ENCODE assay signal across 16 cellular contexts in the genomic region with DNA sequence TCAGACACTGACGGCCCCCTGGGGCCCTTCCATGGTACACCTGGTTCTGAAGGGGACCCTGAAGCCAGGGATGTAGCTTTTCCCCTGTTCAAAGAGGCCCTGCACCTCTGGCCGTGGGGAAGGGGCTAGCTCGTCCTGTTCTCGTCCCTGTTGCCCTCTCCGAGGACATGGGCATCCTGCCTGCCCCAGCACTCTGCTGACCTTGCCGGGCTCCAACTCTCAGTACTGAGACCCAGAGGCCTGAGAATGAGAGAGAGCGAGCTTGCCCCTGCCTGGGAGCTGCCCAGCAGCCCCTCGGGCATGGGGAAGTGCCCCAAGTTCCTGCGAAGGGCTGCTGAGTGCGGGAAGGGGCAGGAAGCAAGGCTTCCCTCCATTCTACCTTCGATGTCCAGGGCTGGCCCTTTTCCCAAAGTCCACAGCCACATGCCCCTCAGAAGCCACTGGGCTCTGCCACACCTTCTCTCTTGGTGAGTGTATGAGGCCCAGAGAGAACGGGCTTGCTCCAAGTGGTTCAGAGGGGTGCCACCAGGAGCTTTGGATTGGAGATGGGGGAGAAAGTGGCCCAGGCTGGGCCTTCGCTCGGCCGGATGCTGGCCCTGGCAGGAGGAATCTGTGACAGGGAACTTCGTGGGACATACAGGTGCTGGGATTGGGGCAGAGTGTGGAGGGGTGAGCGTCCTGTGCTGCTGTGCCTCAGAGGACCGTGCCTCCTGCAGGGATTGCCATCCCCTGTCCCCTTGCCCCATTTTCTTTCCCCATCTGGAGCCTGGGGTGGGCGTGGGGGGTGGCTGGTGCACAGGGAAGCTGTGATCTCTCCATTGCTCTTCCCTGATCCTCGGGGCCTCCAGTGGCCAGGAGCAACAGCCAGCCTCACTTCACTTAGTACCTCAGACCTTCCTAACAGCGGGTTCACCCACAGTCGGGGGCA. TPM values are rescaled to one million over a fixed set of nuclear protein-coding genes. Genes with fewer than 3 reads are reported as not detected.
DNase-seq lines count a peak whose midpoint lies in the region; ATAC-seq, FAIRE-seq and TF ChIP-seq lines count a peak whose summit lies in the region.
"Had no signal": no experiment of that assay in that cellular context is flagged by ENCODE, and none has a peak within 500 bp of the region (broad histone marks: within the 10 kb centered on the region; RNA-seq: fewer than 3 reads in every experiment).

No MANE protein-coding gene starts in this region.

- H3K27ac ChIP-seq in astrocyte (ENCODE audit: low read depth, low read length) (no peak overlapping the region), mesenchymal stem cell (ENCODE audit: low read length, poor library complexity, severe bottlenecking) (no peak overlapping the region)
- H3K27ac ChIP-seq: brain microvascular endothelial cell had no signal

- H2AFZ ChIP-seq in astrocyte (ENCODE audit: low read depth, low read length) (no peak overlapping the region), mesenchymal stem cell (ENCODE audit: low read depth, low read length) (no peak overlapping the region)

- H3K27ac Mint-ChIP-seq in activated T-cell treated with anti-CD3 and anti-CD28 coated beads, Interleukin-2, amount 50 U/mL, for 72 hours = no peak overlapping the region
- no peak overlapping the region for H3K27ac Mint-ChIP-seq in astrocyte (ENCODE audit: unreplicated experiment)
- no peak overlapping the region for H3K27ac Mint-ChIP-seq in stimulated activated naive B cell treated with anti-CD40 and anti-IgM and Interleukin-4, amounts not matched to agents 10 μg/mL and 1 μg/mL and 100 μg/mL, for 72 hours

- no peak for DNase-seq in activated T-cell treated with anti-CD3 and anti-CD28 coated beads, Interleukin-2, amount 50 U/mL, for 72 hours
- DNase-seq in activated T-cell treated with anti-CD3 and anti-CD28 coated beads for 4 hours (no peak), astrocyte (ENCODE audit: low read depth) (no peak), mesenchymal stem cell (no peak), G401 (ENCODE audit: low spot score) (no peak), NCI-H748 (lab: John Stamatoyannopoulos, UW; ENCODE audit: unreplicated experiment) (no peak), NCI-H510A treated with DMSO at 0.1 percent for 48 hours (lab: John Stamatoyannopoulos, UW) (no peak)
- no peak for DNase-seq in stimulated activated naive B cell treated with anti-CD40 and anti-IgM and Interleukin-4, amounts not matched to agents 10 μg/mL and 1 μg/mL and 100 μg/mL, for 72 hours
- DNase-seq: activated CD4-positive, CD25-positive, alpha-beta regulatory T cell; brain microvascular endothelial cell; effector memory CD4-positive, alpha-beta T cell; foreskin keratinocyte had no signal

- peaks cover 15% of the 10 kb centered on the region for H3K27me3 Mint-ChIP-seq in activated T-cell treated with anti-CD3 and anti-CD28 coated beads, Interleukin-2, amount 50 U/mL, for 72 hours (ENCODE audit: low read depth)
- H3K27me3 Mint-ChIP-seq in astrocyte (ENCODE audit: low read depth, unreplicated experiment) = peaks cover 66% of the 10 kb centered on the region
- peaks cover 32 to 61% of the 10 kb centered on the region in 2 donors for H3K27me3 Mint-ChIP-seq in stimulated activated naive B cell treated with anti-CD40 and anti-IgM and Interleukin-4, amounts not matched to agents 10 μg/mL and 1 μg/mL and 100 μg/mL, for 72 hours

- H3K9ac ChIP-seq in astrocyte (ENCODE audit: low read length) (no peak overlapping the region), mesenchymal stem cell (ENCODE audit: low read length) (no peak overlapping the region)

- peaks cover 10% of the 10 kb centered on the region for H3K4me1 ChIP-seq in astrocyte (ENCODE audit: insufficient read depth, low read length)
- peaks cover 40% of the 10 kb centered on the region for H3K4me1 ChIP-seq in mesenchymal stem cell (ENCODE audit: control insufficient read depth, insufficient read depth, low read depth, low read length)
- H3K4me1 ChIP-seq: foreskin keratinocyte had no signal

- H3K36me3 Mint-ChIP-seq in activated T-cell treated with anti-CD3 and anti-CD28 coated beads, Interleukin-2, amount 50 U/mL, for 72 hours (ENCODE audit: insufficient read depth in 2 of 2) = no peaks in the 10 kb centered on the region
- no peaks in the 10 kb centered on the region for H3K36me3 Mint-ChIP-seq in astrocyte (ENCODE audit: low read depth, unreplicated experiment)
- no peaks in the 10 kb centered on the region for H3K36me3 Mint-ChIP-seq in stimulated activated naive B cell treated with anti-CD40 and anti-IgM and Interleukin-4, amounts not matched to agents 10 μg/mL and 1 μg/mL and 100 μg/mL, for 72 hours

- 75% methylated on average over 18 of the region's 22 CpGs for WGBS in mesenchymal stem cell

- no peak overlapping the region for H2BK5ac ChIP-seq in mesenchymal stem cell (ENCODE audit: low read depth, low read length, poor library complexity, severe bottlenecking)

- no peaks in the 10 kb centered on the region for H3K9me3 ChIP-seq in astrocyte (ENCODE audit: insufficient read depth, low read depth, low read length)
- H3K9me3 ChIP-seq in mesenchymal stem cell (ENCODE audit: control insufficient read depth, low read length) = no peaks in the 10 kb centered on the region
- H3K9me3 ChIP-seq: A549, thyroid gland had no signal

- no peaks in the 10 kb centered on the region for H3K4me1 Mint-ChIP-seq in activated T-cell treated with anti-CD3 and anti-CD28 coated beads, Interleukin-2, amount 50 U/mL, for 72 hours (ENCODE audit: low read depth)
- H3K4me1 Mint-ChIP-seq in astrocyte (ENCODE audit: low read depth, unreplicated experiment) = no peaks in the 10 kb centered on the region
- H3K4me1 Mint-ChIP-seq in stimulated activated naive B cell treated with anti-CD40 and anti-IgM and Interleukin-4, amounts not matched to agents 10 μg/mL and 1 μg/mL and 100 μg/mL, for 72 hours = peaks cover 3 to 11% of the 10 kb centered on the region in 2 donors

- no peaks in the 10 kb centered on the region for H4K20me1 ChIP-seq in astrocyte (ENCODE audit: insufficient read depth, low read length)

- no peak overlapping the region for H2AK5ac ChIP-seq in mesenchymal stem cell (ENCODE audit: low read length, severe bottlenecking)

- H4K8ac ChIP-seq in mesenchymal stem cell (ENCODE audit: low read length) = no peak overlapping the region

- H3K9me3 Mint-ChIP-seq in activated T-cell treated with anti-CD3 and anti-CD28 coated beads, Interleukin-2, amount 50 U/mL, for 72 hours = no peaks in the 10 kb centered on the region
- peaks cover 2% of the 10 kb centered on the region for H3K9me3 Mint-ChIP-seq in astrocyte (ENCODE audit: unreplicated experiment)
- H3K9me3 Mint-ChIP-seq in stimulated activated naive B cell treated with anti-CD40 and anti-IgM and Interleukin-4, amounts not matched to agents 10 μg/mL and 1 μg/mL and 100 μg/mL, for 72 hours = no peaks in the 10 kb centered on the region

- H3K4ac ChIP-seq in mesenchymal stem cell (ENCODE audit: low read depth in 1 of 2, low read length in 2 of 2) = no peak overlapping the region

- no peak overlapping the region for H4K91ac ChIP-seq in mesenchymal stem cell (ENCODE audit: low read length)

- ATAC-seq in activated T-cell treated with anti-CD3 and anti-CD28 coated beads, Interleukin-2, amount 50 U/mL, for 72 hours (replicated peaks in 1 of 2) = no peak
- ATAC-seq in stimulated activated naive B cell treated with anti-CD40 and anti-IgM and Interleukin-4, amounts not matched to agents 10 μg/mL and 1 μg/mL and 100 μg/mL, for 72 hours (replicated peaks) = no peak
- ATAC-seq: A549, foreskin keratinocyte, HCT116 had no signal

- H3K4me3 Mint-ChIP-seq in activated T-cell treated with anti-CD3 and anti-CD28 coated beads, Interleukin-2, amount 50 U/mL, for 72 hours = peak overlapping the region; percentile 32 to 34
- H3K4me3 Mint-ChIP-seq in astrocyte (ENCODE audit: unreplicated experiment) = peak overlapping the region; percentile 14
- peak overlapping the region; percentile 40 to 53 for H3K4me3 Mint-ChIP-seq in stimulated activated naive B cell treated with anti-CD40 and anti-IgM and Interleukin-4, amounts not matched to agents 10 μg/mL and 1 μg/mL and 100 μg/mL, for 72 hours

- H3K27me3 ChIP-seq in astrocyte (ENCODE audit: insufficient read depth, low read length) (no peaks in the 10 kb centered on the region), mesenchymal stem cell (ENCODE audit: control insufficient read depth in 1 of 2, insufficient read depth in 1 of 2, low read length in 2 of 2) (peaks cover 1 to 42% of the 10 kb centered on the region in 2 experiments)
- H3K27me3 ChIP-seq: thyroid gland had no signal

- H3K4me3 ChIP-seq in astrocyte (ENCODE audit: insufficient read depth, low read depth, low read length) (no peak overlapping the region), mesenchymal stem cell (ENCODE audit: insufficient read depth in 1 of 2, low read depth in 1 of 2, low read length in 2 of 2) (peak overlapping the region in 1 of 2 experiments; percentile 68)

- no peak overlapping the region for H3K23ac ChIP-seq in mesenchymal stem cell (ENCODE audit: low read length in 2 of 2)

- FAIRE-seq in astrocyte (lab: Jason Lieb, UNC) = no peak
- FAIRE-seq: A549, D721Med had no signal

- no peak overlapping the region for H3K4me2 ChIP-seq in astrocyte (ENCODE audit: low read length)
- H3K4me2 ChIP-seq in mesenchymal stem cell (ENCODE audit: low read length, poor library complexity, severe bottlenecking) = peak overlapping the region; percentile 90

- H2BK15ac ChIP-seq in mesenchymal stem cell (ENCODE audit: low read depth, poor library complexity, severe bottlenecking) = no peak overlapping the region

- no peak overlapping the region for H3K14ac ChIP-seq in mesenchymal stem cell (ENCODE audit: low read length in 2 of 2)

- no peak overlapping the region for H2BK12ac ChIP-seq in mesenchymal stem cell (ENCODE audit: low read length in 2 of 2)

- no peak overlapping the region for H2BK120ac ChIP-seq in mesenchymal stem cell (ENCODE audit: low read depth, low read length)

- no peak overlapping the region for H3K18ac ChIP-seq in mesenchymal stem cell (ENCODE audit: low read depth in 1 of 2, low read length in 2 of 2)

- no peak for TF ChIP-seq CTCF in astrocyte (IDR thresholded peaks at IDR 0.05; ENCODE audit: insufficient read depth, low read depth, low read length)

- in situ Hi-C loops in G401 (cut with HindIII; ENCODE audit: low sequenced_read_pairs) = no loop called here

- H3K36me3 ChIP-seq in astrocyte (ENCODE audit: insufficient read depth, low read length) (no peaks in the 10 kb centered on the region), mesenchymal stem cell (ENCODE audit: control insufficient read depth in 1 of 2, insufficient read depth in 2 of 2, low read depth in 1 of 2, low read length in 2 of 2) (peaks cover 0 to 14% of the 10 kb centered on the region in 2 experiments)
- H3K36me3 ChIP-seq: brain microvascular endothelial cell, thyroid gland had no signal

- H3K79me2 ChIP-seq in astrocyte (ENCODE audit: insufficient read depth, low read length) = no peaks in the 10 kb centered on the region

- H3K79me1 ChIP-seq in mesenchymal stem cell (replicated peaks; ENCODE audit: low read length, poor library complexity, severe bottlenecking) = peaks cover 11% of the 10 kb centered on the region

RNA-seq across cellular contexts. Expression of a gene that starts 50.8 kb away (rescaled TPM):
- total RNA-seq in activated T-cell treated with anti-CD3 and anti-CD28 coated beads, Interleukin-2, amount 50 U/mL, for 72 hours = not detected
- total RNA-seq in astrocyte = 0.68 and 1.5 TPM in 2 replicates
- polyA plus RNA-seq in mesenchymal stem cell (2013, experiment 1 of 2) = 0.18 TPM
- 0.05 TPM for polyA plus RNA-seq in mesenchymal stem cell (2013, experiment 2 of 2)
- total RNA-seq in G401 (2014; rRNA removed; shearing (Covaris generic)) = 0.43 TPM in 1 of 2 replicates, not detected in the other

RNA-seq across cellular contexts. Expression of a gene that starts 54.6 kb away (rescaled TPM):
- total RNA-seq in activated T-cell treated with anti-CD3 and anti-CD28 coated beads, Interleukin-2, amount 50 U/mL, for 72 hours = 10 to 100 TPM; 35.7 to 40.6 TPM
- total RNA-seq in astrocyte = 21.9 and 23.4 TPM in 2 replicates
- polyA plus RNA-seq in mesenchymal stem cell (2013, experiment 1 of 2) = 10.7 TPM
- polyA plus RNA-seq in mesenchymal stem cell (2013, experiment 2 of 2) = 11.0 TPM
- 50.9 and 65.5 TPM in 2 replicates for total RNA-seq in G401 (2014; rRNA removed; shearing (Covaris generic))
